24 cellular contexts compared by ENCODE assay signal in genomic region chr17:35166526-35166925, GRCh38. TPM values are rescaled to one million over a fixed set of nuclear protein-coding genes. Genes with fewer than 3 reads are reported as not detected.
DNase-seq lines count a peak whose midpoint lies in the region; ATAC-seq, FAIRE-seq and TF ChIP-seq lines count a peak whose summit lies in the region.
"Had no signal": no experiment of that assay in that cellular context is flagged by ENCODE, and none has a peak within 500 bp of the region (broad histone marks: within the 10 kb centered on the region; RNA-seq: fewer than 3 reads in every experiment).

No MANE protein-coding gene starts in this region.

- H3K79me2 ChIP-seq in PC-9 (ENCODE audit: low read depth): no peaks in the 10 kb centered on the region

- H3K27ac Mint-ChIP-seq in activated T-cell treated with anti-CD3 and anti-CD28 coated beads, Interleukin-2, amount 50 U/mL, for 24 hours: no peak overlapping the region
- no peak overlapping the region for H3K27ac Mint-ChIP-seq in activated T-cell treated with anti-CD3 and anti-CD28 coated beads, Interleukin-2, amount 50 U/mL, for 72 hours
- H3K27ac Mint-ChIP-seq: GM23338, IgD-negative memory B cell had no signal

- no peaks in the 10 kb centered on the region for H3F3A ChIP-seq in PC-9 (ENCODE audit: insufficient read depth, low read depth)

- DNase-seq in activated T-cell treated with anti-CD3 and anti-CD28 coated beads, Interleukin-2, amount 50 U/mL, for 24 hours: peak; percentile 23
- no peak for DNase-seq in activated T-cell treated with anti-CD3 and anti-CD28 coated beads, Interleukin-2, amount 50 U/mL, for 72 hours
- DNase-seq in bronchial epithelial cell (ENCODE audit: low read depth) (no peak), mesenteric fat pad (ENCODE audit: low spot score) (peak; percentile 53), upper lobe of right lung (peak; percentile 15), HPDE6-E6E7 (ENCODE audit: extremely low spot score) (no peak), PC-9 (no peak)
- DNase-seq: CD8-positive, alpha-beta memory T cell; COR-L47; DMS 273 treated with DMSO at 0.1 percent for 48 hours; DND-41; EL; HCEC 1CT had no signal

- no peaks in the 10 kb centered on the region for H3K9me2 ChIP-seq in PC-9 (ENCODE audit: insufficient read depth)

- TF ChIP-seq CTCF in bronchial epithelial cell (IDR thresholded peaks at IDR 0.05; ENCODE audit: insufficient read depth, low read length, severe bottlenecking): no peak
- no peak for TF ChIP-seq CTCF in upper lobe of right lung (IDR thresholded peaks at IDR 0.05)
- TF ChIP-seq CTCF in PC-9 (conservative IDR thresholded peaks at IDR 0.05): no peak

- intact Hi-C loops in upper lobe of right lung (cut with DNase I): no loop called here
- intact Hi-C loops in PC-9 (cut with micrococcal nuclease; ENCODE audit: unreplicated experiment): no loop called here

- no peaks in the 10 kb centered on the region for H3K27me3 Mint-ChIP-seq in activated T-cell treated with anti-CD3 and anti-CD28 coated beads, Interleukin-2, amount 50 U/mL, for 24 hours
- H3K27me3 Mint-ChIP-seq in activated T-cell treated with anti-CD3 and anti-CD28 coated beads, Interleukin-2, amount 50 U/mL, for 72 hours (ENCODE audit: low read depth): no peaks in the 10 kb centered on the region
- H3K27me3 Mint-ChIP-seq: CD8-positive, alpha-beta memory T cell had no signal

- peak; percentile 18 for FAIRE-seq in bronchial epithelial cell (lab: Jason Lieb, UNC)
- FAIRE-seq: A549, GM12891, GM18507, H54, HepG2 had no signal

- no peak overlapping the region for H3K4me2 ChIP-seq in PC-9
- H3K4me2 ChIP-seq: A549, BLaER1, GM23338 had no signal

- no peaks in the 10 kb centered on the region for H3K9me3 Mint-ChIP-seq in activated T-cell treated with anti-CD3 and anti-CD28 coated beads, Interleukin-2, amount 50 U/mL, for 24 hours
- no peaks in the 10 kb centered on the region for H3K9me3 Mint-ChIP-seq in activated T-cell treated with anti-CD3 and anti-CD28 coated beads, Interleukin-2, amount 50 U/mL, for 72 hours
- H3K9me3 Mint-ChIP-seq: CD14-positive monocyte; CD8-positive, alpha-beta memory T cell; GM23338 had no signal

- H3K4me1 ChIP-seq in upper lobe of right lung (no peaks in the 10 kb centered on the region), PC-9 (replicated peaks; ENCODE audit: insufficient read depth) (no peaks in the 10 kb centered on the region)
- H3K4me1 ChIP-seq: BLaER1 had no signal

- no peak overlapping the region for H3K27ac ChIP-seq in upper lobe of right lung
- H3K27ac ChIP-seq in PC-9: no peak overlapping the region
- H3K27ac ChIP-seq: 22Rv1, A549, BLaER1 had no signal

- H3K27me3 ChIP-seq in bronchial epithelial cell (ENCODE audit: control insufficient read depth, insufficient read depth, low read length) (no peaks in the 10 kb centered on the region), upper lobe of right lung (no peaks in the 10 kb centered on the region), PC-9 (ENCODE audit: insufficient read depth, low read depth) (peaks cover 32% of the 10 kb centered on the region)
- H3K27me3 ChIP-seq: BLaER1 had no signal

- CTCF ChIA-PET in PC-9 (lab: Charles Lee): no interaction called here

- no peak overlapping the region for H2AFZ ChIP-seq in PC-9
- H2AFZ ChIP-seq: GM23338 had no signal

- H3K4me3 ChIP-seq in bronchial epithelial cell (ENCODE audit: low read depth, low read length): no peak overlapping the region
- H3K4me3 ChIP-seq in upper lobe of right lung: no peak overlapping the region
- no peak overlapping the region for H3K4me3 ChIP-seq in PC-9
- H3K4me3 ChIP-seq: A549, BLaER1, GM23338 had no signal

- ATAC-seq in activated T-cell treated with anti-CD3 and anti-CD28 coated beads, Interleukin-2, amount 50 U/mL, for 72 hours (replicated peaks in 1 of 2): no peak
- ATAC-seq in upper lobe of right lung: no peak
- ATAC-seq: A549, GM23338, HepG2 had no signal

- H3K36me3 ChIP-seq in bronchial epithelial cell (ENCODE audit: control insufficient read depth, insufficient read depth, low read length) (no peaks in the 10 kb centered on the region), upper lobe of right lung (no peaks in the 10 kb centered on the region), PC-9 (ENCODE audit: low read depth) (no peaks in the 10 kb centered on the region)
- H3K36me3 ChIP-seq: BLaER1 had no signal

- POLR2A ChIA-PET in PC-9 (lab: Charles Lee; ENCODE audit: unreplicated experiment): no interaction called here

- no TSS peak for BruUV-seq in PC-9 (replicated peaks; lab: Mats Ljungman, UMichigan)

- H3K9me3 ChIP-seq in upper lobe of right lung (no peaks in the 10 kb centered on the region), PC-9 (ENCODE audit: insufficient read depth, low read depth) (no peaks in the 10 kb centered on the region)
- H3K9me3 ChIP-seq: A549, BLaER1 had no signal

- H3K4me1 Mint-ChIP-seq in activated T-cell treated with anti-CD3 and anti-CD28 coated beads, Interleukin-2, amount 50 U/mL, for 24 hours (ENCODE audit: low read depth): peaks cover 31% of the 10 kb centered on the region
- peaks cover 41% of the 10 kb centered on the region for H3K4me1 Mint-ChIP-seq in activated T-cell treated with anti-CD3 and anti-CD28 coated beads, Interleukin-2, amount 50 U/mL, for 72 hours (ENCODE audit: low read depth)

- H3K4me3 Mint-ChIP-seq in activated T-cell treated with anti-CD3 and anti-CD28 coated beads, Interleukin-2, amount 50 U/mL, for 24 hours: no peak overlapping the region
- H3K4me3 Mint-ChIP-seq in activated T-cell treated with anti-CD3 and anti-CD28 coated beads, Interleukin-2, amount 50 U/mL, for 72 hours: no peak overlapping the region
- H3K4me3 Mint-ChIP-seq: CD8-positive, alpha-beta memory T cell; GM23338; IgD-negative memory B cell had no signal

- no peaks in the 10 kb centered on the region for H3K36me3 Mint-ChIP-seq in activated T-cell treated with anti-CD3 and anti-CD28 coated beads, Interleukin-2, amount 50 U/mL, for 24 hours (ENCODE audit: low read depth)
- no peaks in the 10 kb centered on the region for H3K36me3 Mint-ChIP-seq in activated T-cell treated with anti-CD3 and anti-CD28 coated beads, Interleukin-2, amount 50 U/mL, for 72 hours (ENCODE audit: insufficient read depth in 2 of 2)
- H3K36me3 Mint-ChIP-seq: CD14-positive monocyte, IgD-negative memory B cell had no signal

- no peaks in the 10 kb centered on the region for H4K20me1 ChIP-seq in PC-9 (ENCODE audit: insufficient read depth)
- H4K20me1 ChIP-seq: BLaER1 had no signal

RNA-seq across cellular contexts. Expression of gene UNC45B, which starts 18.9 kb away (rescaled TPM):
- under 1 TPM; 0.05 to 0.07 TPM for total RNA-seq in activated T-cell treated with anti-CD3 and anti-CD28 coated beads, Interleukin-2, amount 50 U/mL, for 72 hours
- total RNA-seq in bronchial epithelial cell (not detected in 2 replicates), mesenteric fat pad (not detected), upper lobe of right lung (0.14 TPM), PC-9 (2021) (not detected in 2 replicates)
- total RNA-seq: CD8-positive, alpha-beta memory T cell; G401; HepG2 had no signal

RNA-seq across cellular contexts. Expression of gene NLE1, which starts 24.4 kb away (rescaled TPM):
- 10 to 100 TPM; 24.3 to 31.4 TPM for total RNA-seq in activated T-cell treated with anti-CD3 and anti-CD28 coated beads, Interleukin-2, amount 50 U/mL, for 72 hours
- total RNA-seq in bronchial epithelial cell (10.2 and 32.4 TPM in 2 replicates), mesenteric fat pad (14.0 TPM), upper lobe of right lung (10.1 TPM), PC-9 (2021) (16.4 and 20.8 TPM in 2 replicates)

RNA-seq across cellular contexts. Expression of gene SLC35G3, which starts 27.7 kb away (rescaled TPM):
- not detected for total RNA-seq in activated T-cell treated with anti-CD3 and anti-CD28 coated beads, Interleukin-2, amount 50 U/mL, for 72 hours
- total RNA-seq in bronchial epithelial cell (not detected in 2 replicates), mesenteric fat pad (not detected), upper lobe of right lung (not detected), PC-9 (2021) (not detected in 2 replicates)
- total RNA-seq: CD8-positive, alpha-beta memory T cell; G401; GM23338; HepG2 had no signal

RNA-seq across cellular contexts. Expression of gene FNDC8, which starts 45.1 kb away (rescaled TPM):
- not detected for total RNA-seq in activated T-cell treated with anti-CD3 and anti-CD28 coated beads, Interleukin-2, amount 50 U/mL, for 72 hours
- total RNA-seq in bronchial epithelial cell: not detected in 2 replicates
- total RNA-seq in mesenteric fat pad: not detected
- not detected for total RNA-seq in upper lobe of right lung
- total RNA-seq in PC-9 (2021): not detected in 2 replicates
- total RNA-seq: G401, GM23338, HepG2 had no signal

RNA-seq across cellular contexts. Expression of gene RAD51D, which starts 46.9 kb away (rescaled TPM):
- total RNA-seq in activated T-cell treated with anti-CD3 and anti-CD28 coated beads, Interleukin-2, amount 50 U/mL, for 72 hours: 10 to 100 TPM; 35.3 to 44.5 TPM
- total RNA-seq in bronchial epithelial cell (1.4 and 2.4 TPM in 2 replicates), mesenteric fat pad (10.6 TPM), upper lobe of right lung (19.1 TPM), PC-9 (2021) (7.8 and 9.7 TPM in 2 replicates)

Comparison
In these comparisons a context has a peak if more than half of its experiments do, and no peak if none do; other contexts are left out.
1. DNase-seq: peak in activated T-cell treated with anti-CD3 and anti-CD28 coated beads, Interleukin-2, amount 50 U/mL, for 24 hours (single experiment), mesenteric fat pad (single experiment) and upper lobe of right lung (single experiment); none in activated T-cell treated with anti-CD3 and anti-CD28 coated beads, Interleukin-2, amount 50 U/mL, for 72 hours (0 of 2), bronchial epithelial cell (single experiment), HPDE6-E6E7 (single experiment) and PC-9 (0 of 2).